Comparison of ENCODE assay signal across 15 cellular contexts in genomic region chr14:102991376-102991775, GRCh38.
DNase-seq lines count a peak whose midpoint lies in the region; ATAC-seq and TF ChIP-seq lines count a peak whose summit lies in the region.
"Had no signal": no experiment of that assay in that cellular context is flagged by ENCODE, and none has a peak within 500 bp of the region (broad histone marks: within the 10 kb centered on the region; RNA-seq: fewer than 3 reads in every experiment).

No MANE protein-coding gene starts in this region.

- H3K4me3 Mint-ChIP-seq in endothelial cell (ENCODE audit: unreplicated experiment) (peak overlapping the region; percentile 7), type B pancreatic cell (no peak overlapping the region)
- H3K4me3 Mint-ChIP-seq in natural killer cell treated with Interleukin-12 subunit alpha and Interleukin-12 subunit beta and Interleukin-15 and Interleukin-18, amount 100 ng/mL, for 72 hours: no peak overlapping the region
- H3K4me3 Mint-ChIP-seq: CD4-positive, alpha-beta memory T cell had no signal

- no peak for ATAC-seq in HG03354 (IDR thresholded peaks at IDR 0.05; ENCODE audit: poor library complexity, severe bottlenecking, unreplicated experiment)
- no peak for ATAC-seq in natural killer cell treated with Interleukin-12 subunit alpha and Interleukin-12 subunit beta and Interleukin-15 and Interleukin-18, amount 100 ng/mL, for 72 hours
- ATAC-seq: A549, HCT116, HepG2 had no signal

- peak overlapping the region; percentile 66 for H3K4me2 ChIP-seq in Karpas-422 (ENCODE audit: low read depth, low read length, poor library complexity, severe bottlenecking)
- H3K4me2 ChIP-seq: A549 had no signal

- H3K4me1 Mint-ChIP-seq in endothelial cell (ENCODE audit: unreplicated experiment) (peaks cover 25% of the 10 kb centered on the region), type B pancreatic cell (ENCODE audit: unreplicated experiment) (peaks cover 9% of the 10 kb centered on the region)
- H3K4me1 Mint-ChIP-seq in natural killer cell treated with Interleukin-12 subunit alpha and Interleukin-12 subunit beta and Interleukin-15 and Interleukin-18, amount 100 ng/mL, for 72 hours (ENCODE audit: low read depth in 2 of 2): no peaks in the 10 kb centered on the region
- H3K4me1 Mint-ChIP-seq: CD4-positive, alpha-beta memory T cell had no signal

- H3K4me3 ChIP-seq in Karpas-422 (ENCODE audit: low read length): peak overlapping the region; percentile 30
- H3K4me3 ChIP-seq: A549 had no signal

- no peaks in the 10 kb centered on the region for H3K36me3 ChIP-seq in Karpas-422 (ENCODE audit: insufficient read depth, low read length)

- no peaks in the 10 kb centered on the region for H3K9me2 ChIP-seq in Karpas-422 (replicated peaks; ENCODE audit: insufficient read depth, low read length)

- peak overlapping the region; percentile 19; the same call in 1 of the 2 replicates for H3K9ac ChIP-seq in Karpas-422 (ENCODE audit: low read length)

- peaks cover 26% of the 10 kb centered on the region for H3K4me1 ChIP-seq in Karpas-422 (ENCODE audit: low read length)
- H3K4me1 ChIP-seq: BE2C had no signal

- no peak for TF ChIP-seq CTCF in endothelial cell (IDR thresholded peaks at IDR 0.05; ENCODE audit: unreplicated experiment)
- TF ChIP-seq CTCF in type B pancreatic cell (conservative IDR thresholded peaks at IDR 0.05): no peak

- H3K9me3 Mint-ChIP-seq in endothelial cell (ENCODE audit: unreplicated experiment) (no peaks in the 10 kb centered on the region), type B pancreatic cell (peaks cover 15% of the 10 kb centered on the region)
- H3K9me3 Mint-ChIP-seq in natural killer cell treated with Interleukin-12 subunit alpha and Interleukin-12 subunit beta and Interleukin-15 and Interleukin-18, amount 100 ng/mL, for 72 hours: peaks cover 10% of the 10 kb centered on the region

- peaks cover 4% of the 10 kb centered on the region; the same call in 1 of the 2 replicates for H3K9me3 ChIP-seq in Karpas-422 (ENCODE audit: low read length)
- H3K9me3 ChIP-seq: BE2C had no signal

- H3K27ac Mint-ChIP-seq in endothelial cell (ENCODE audit: unreplicated experiment) (no peak overlapping the region), type B pancreatic cell (peak overlapping the region; percentile 8)
- H3K27ac Mint-ChIP-seq in natural killer cell treated with Interleukin-12 subunit alpha and Interleukin-12 subunit beta and Interleukin-15 and Interleukin-18, amount 100 ng/mL, for 72 hours: no peak overlapping the region
- H3K27ac Mint-ChIP-seq: CD4-positive, alpha-beta memory T cell had no signal

- H3K36me3 Mint-ChIP-seq in endothelial cell (ENCODE audit: low read depth, unreplicated experiment): peaks cover 73% of the 10 kb centered on the region
- H3K36me3 Mint-ChIP-seq in type B pancreatic cell: peaks cover 59% of the 10 kb centered on the region
- peaks cover 15% of the 10 kb centered on the region for H3K36me3 Mint-ChIP-seq in natural killer cell treated with Interleukin-12 subunit alpha and Interleukin-12 subunit beta and Interleukin-15 and Interleukin-18, amount 100 ng/mL, for 72 hours

- peaks cover 6% of the 10 kb centered on the region; the same call in 1 of the 2 replicates for H3K27me3 ChIP-seq in Karpas-422 (ENCODE audit: low read length)
- H3K27me3 ChIP-seq: BE2C had no signal

- peak overlapping the region; percentile 45; the same call in 1 of the 2 replicates for H3K27ac ChIP-seq in Karpas-422 (ENCODE audit: low read length)
- H3K27ac ChIP-seq: A549, C4-2B had no signal

- peak; percentile 65 for DNase-seq in HCEC 1CT
- no peak for DNase-seq in Karpas-422
- DNase-seq in endothelial cell (ENCODE audit: low spot score): no peak
- no peak for DNase-seq in type B pancreatic cell (ENCODE audit: extremely low spot score, unreplicated experiment)
- no peak for DNase-seq in SHP77 treated with DMSO at 0.1 percent for 48 hours (lab: John Stamatoyannopoulos, UW)
- no peak for DNase-seq in natural killer cell treated with Interleukin-12 subunit alpha and Interleukin-12 subunit beta and Interleukin-15 and Interleukin-18, amount 100 ng/mL, for 72 hours (ENCODE audit: low spot score)
- DNase-seq: BE2C; CD4-positive, alpha-beta memory T cell; DMS153; DND-41 had no signal

- H2AFZ ChIP-seq in Karpas-422 (ENCODE audit: low read length): peak overlapping the region; percentile 5

- H3K27me3 Mint-ChIP-seq in endothelial cell (ENCODE audit: unreplicated experiment): peaks cover 6% of the 10 kb centered on the region
- H3K27me3 Mint-ChIP-seq in type B pancreatic cell: no peaks in the 10 kb centered on the region
- H3K27me3 Mint-ChIP-seq in natural killer cell treated with Interleukin-12 subunit alpha and Interleukin-12 subunit beta and Interleukin-15 and Interleukin-18, amount 100 ng/mL, for 72 hours: peaks cover 9 to 25% of the 10 kb centered on the region in 2 donors

- H3K79me2 ChIP-seq in Karpas-422 (ENCODE audit: low read length): no peaks in the 10 kb centered on the region

- H4K20me1 ChIP-seq in Karpas-422 (ENCODE audit: insufficient read depth, low read depth, low read length): no peaks in the 10 kb centered on the region
